ENCODE assay signal across 21 cellular contexts in the genomic region with DNA sequence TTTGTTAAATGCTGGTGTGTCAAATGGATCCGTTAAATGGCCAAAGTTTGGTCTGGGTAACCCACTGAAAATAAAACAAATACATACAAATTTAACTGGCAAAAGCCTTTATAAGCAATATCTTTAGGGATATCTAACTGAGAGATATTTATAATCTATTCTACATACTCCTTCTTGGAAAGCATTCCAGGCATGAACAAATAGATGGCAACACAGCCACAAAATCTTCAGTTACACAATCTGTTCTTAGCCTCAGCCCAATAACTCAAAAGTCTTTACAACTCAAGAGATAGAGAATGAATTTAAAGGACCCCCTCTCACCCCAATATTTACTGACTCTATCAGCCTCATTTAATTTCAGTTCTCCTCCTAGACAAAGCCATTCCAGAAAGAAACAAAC. TPM values are rescaled to one million over a fixed set of nuclear protein-coding genes. Genes with fewer than 3 reads are reported as not detected.
DNase-seq lines count a peak whose midpoint lies in the region; ATAC-seq, FAIRE-seq and TF ChIP-seq lines count a peak whose summit lies in the region.
"Had no signal": no experiment of that assay in that cellular context is flagged by ENCODE, and none has a peak within 500 bp of the region (broad histone marks: within the 10 kb centered on the region; RNA-seq: fewer than 3 reads in every experiment).

No MANE protein-coding gene starts in this region.

- peaks cover 4% of the 10 kb centered on the region for H3K36me3 ChIP-seq in BJ (ENCODE audit: control insufficient read depth, insufficient read depth, low read length)
- peaks cover 14% of the 10 kb centered on the region for H3K36me3 ChIP-seq in astrocyte (ENCODE audit: insufficient read depth, low read length)
- no peaks in the 10 kb centered on the region for H3K36me3 ChIP-seq in mucosa of descending colon (ENCODE audit: low read depth)

- no peaks in the 10 kb centered on the region for H3K9me3 ChIP-seq in astrocyte (ENCODE audit: insufficient read depth, low read depth, low read length)
- H3K9me3 ChIP-seq in mucosa of descending colon, result no peaks in the 10 kb centered on the region
- H3K9me3 ChIP-seq: A549 had no signal

- CTCF ChIA-PET in BJ (lab: Yijun Ruan, JAX), result no interaction called here

- peaks cover 4% of the 10 kb centered on the region for H3K36me3 Mint-ChIP-seq in astrocyte (ENCODE audit: low read depth, unreplicated experiment)
- peaks cover 19% of the 10 kb centered on the region for H3K36me3 Mint-ChIP-seq in progenitor cell of endocrine pancreas (ENCODE audit: insufficient read depth)

- H3K9me3 Mint-ChIP-seq in astrocyte (ENCODE audit: unreplicated experiment), result no peaks in the 10 kb centered on the region
- H3K9me3 Mint-ChIP-seq in progenitor cell of endocrine pancreas (ENCODE audit: low read depth), result no peaks in the 10 kb centered on the region
- H3K9me3 Mint-ChIP-seq: CD14-positive monocyte had no signal

- no peaks in the 10 kb centered on the region for H3K27me3 ChIP-seq in BJ (ENCODE audit: control insufficient read depth, insufficient read depth, low read length)
- no peaks in the 10 kb centered on the region for H3K27me3 ChIP-seq in astrocyte (ENCODE audit: insufficient read depth, low read length)

- TF ChIP-seq CTCF in BJ (IDR thresholded peaks at IDR 0.05; ENCODE audit: insufficient read depth, low read depth, low read length) (no peak), astrocyte (IDR thresholded peaks at IDR 0.05; ENCODE audit: insufficient read depth, low read depth, low read length) (no peak), fibroblast of the aortic adventitia (IDR thresholded peaks at IDR 0.05; ENCODE audit: insufficient read depth, low read length) (no peak), progenitor cell of endocrine pancreas (IDR thresholded peaks at IDR 0.05; ENCODE audit: unreplicated experiment) (no peak), mucosa of descending colon (IDR thresholded peaks at IDR 0.05) (no peak)

- FAIRE-seq in astrocyte (lab: Jason Lieb, UNC), result peak; percentile 45
- FAIRE-seq: A549, GM19239, K562 had no signal

- POLR2A ChIA-PET in BJ (lab: Charles Lee), result no interaction called here

- H3K27ac Mint-ChIP-seq in astrocyte (ENCODE audit: unreplicated experiment) (no peak overlapping the region), progenitor cell of endocrine pancreas (peak overlapping the region; percentile 88)

- no peak overlapping the region for H2AFZ ChIP-seq in astrocyte (ENCODE audit: low read depth, low read length)

- no peak overlapping the region for H3K4me2 ChIP-seq in astrocyte (ENCODE audit: low read length)
- H3K4me2 ChIP-seq: A549 had no signal

- H3K4me3 ChIP-seq in BJ (ENCODE audit: low read depth, low read length) (no peak overlapping the region), astrocyte (ENCODE audit: insufficient read depth, low read depth, low read length) (no peak overlapping the region), fibroblast of the aortic adventitia (ENCODE audit: low read depth, low read length) (no peak overlapping the region), mucosa of descending colon (no peak overlapping the region)
- H3K4me3 ChIP-seq: A549, K562 had no signal

- no peaks in the 10 kb centered on the region for H3K4me1 ChIP-seq in astrocyte (ENCODE audit: insufficient read depth, low read length)
- H3K4me1 ChIP-seq in mucosa of descending colon (ENCODE audit: low read depth), result peaks cover 3% of the 10 kb centered on the region

- H3K79me2 ChIP-seq in astrocyte (ENCODE audit: insufficient read depth, low read length), result no peaks in the 10 kb centered on the region

- H3K9ac ChIP-seq in astrocyte (ENCODE audit: low read length), result no peak overlapping the region

- intact Hi-C loops in mucosa of descending colon (cut with DNase I, micrococcal nuclease), result no loop called here

- H4K20me1 ChIP-seq in astrocyte (ENCODE audit: insufficient read depth, low read length), result no peaks in the 10 kb centered on the region

- H3K27ac ChIP-seq in astrocyte (ENCODE audit: low read depth, low read length), result no peak overlapping the region
- H3K27ac ChIP-seq: A549, RWPE1 had no signal

- no peak for ATAC-seq in mucosa of descending colon
- ATAC-seq: A549, K562, PC-3, SK-N-SH treated with all-trans-retinoic acid at 6 μM for 48 hours had no signal

- DNase-seq in BJ (ENCODE audit: low read depth), result peak; percentile 9
- no peak for DNase-seq in astrocyte (ENCODE audit: low read depth)
- peak; percentile 11 for DNase-seq in fibroblast of the aortic adventitia (ENCODE audit: low read depth)
- DNase-seq in progenitor cell of endocrine pancreas (ENCODE audit: low spot score, unreplicated experiment), result no peak
- DNase-seq in mucosa of descending colon, result no peak
- no peak for DNase-seq in activated CD4-positive, CD25-positive, alpha-beta regulatory T cell treated with anti-CD3 and anti-CD28 coated beads, Interleukin-2, amount 50 U/mL, for 72 hours
- DNase-seq in NCI-H187 (lab: John Stamatoyannopoulos, UW), result no peak
- DNase-seq in NCI-H1417 (lab: John Stamatoyannopoulos, UW), result no peak
- DNase-seq: AML-193, DND-41, GOT3, NCI-H1105, NCI-H1694, PC-3, SIG-M5 had no signal

- H3K27me3 Mint-ChIP-seq in astrocyte (ENCODE audit: low read depth, unreplicated experiment), result no peaks in the 10 kb centered on the region
- H3K27me3 Mint-ChIP-seq in progenitor cell of endocrine pancreas, result no peaks in the 10 kb centered on the region

- H3K4me1 Mint-ChIP-seq in astrocyte (ENCODE audit: low read depth, unreplicated experiment) (peaks cover 6% of the 10 kb centered on the region), progenitor cell of endocrine pancreas (ENCODE audit: low read depth) (peaks cover 44% of the 10 kb centered on the region)
- H3K4me1 Mint-ChIP-seq: CD14-positive monocyte had no signal

- no peak overlapping the region for H3K4me3 Mint-ChIP-seq in astrocyte (ENCODE audit: unreplicated experiment)
- H3K4me3 Mint-ChIP-seq in progenitor cell of endocrine pancreas (ENCODE audit: low read depth), result peak overlapping the region; percentile 20
- H3K4me3 Mint-ChIP-seq: CD14-positive monocyte had no signal

RNA-seq across cellular contexts. Expression of gene NRDC, which starts 58.7 kb away (rescaled TPM):
- polyA plus RNA-seq in BJ (2011; rRNA removed), result 69.2 and 129 TPM in 2 replicates
- 99.1 and 99.3 TPM in 2 replicates for polyA minus RNA-seq in BJ (2011; rRNA and poly(A)+ RNA removed)
- total RNA-seq in astrocyte (150 and 170 TPM in 2 replicates), fibroblast of the aortic adventitia (ENCODE audit: low replicate concordance) (73.8 and 129 TPM in 2 replicates), progenitor cell of endocrine pancreas (200 and 207 TPM in 2 replicates), mucosa of descending colon (100 to 1,000 TPM in 1 of 3 donors, 10 to 100 TPM in 2; 83.3 to 119 (median 91.4) TPM)

Comparison
In these comparisons a context has a peak if more than half of its experiments do, and no peak if none do; other contexts are left out.
1. DNase-seq: peak in BJ (single experiment) and fibroblast of the aortic adventitia (single experiment); none in astrocyte (single experiment), progenitor cell of endocrine pancreas (single experiment), mucosa of descending colon (0 of 3), activated CD4-positive, CD25-positive, alpha-beta regulatory T cell treated with anti-CD3 and anti-CD28 coated beads, Interleukin-2, amount 50 U/mL, for 72 hours (single experiment), NCI-H187 (0 of 2) and NCI-H1417 (0 of 3).